ENCODE assay signal across 16 cellular contexts in the genomic region with DNA sequence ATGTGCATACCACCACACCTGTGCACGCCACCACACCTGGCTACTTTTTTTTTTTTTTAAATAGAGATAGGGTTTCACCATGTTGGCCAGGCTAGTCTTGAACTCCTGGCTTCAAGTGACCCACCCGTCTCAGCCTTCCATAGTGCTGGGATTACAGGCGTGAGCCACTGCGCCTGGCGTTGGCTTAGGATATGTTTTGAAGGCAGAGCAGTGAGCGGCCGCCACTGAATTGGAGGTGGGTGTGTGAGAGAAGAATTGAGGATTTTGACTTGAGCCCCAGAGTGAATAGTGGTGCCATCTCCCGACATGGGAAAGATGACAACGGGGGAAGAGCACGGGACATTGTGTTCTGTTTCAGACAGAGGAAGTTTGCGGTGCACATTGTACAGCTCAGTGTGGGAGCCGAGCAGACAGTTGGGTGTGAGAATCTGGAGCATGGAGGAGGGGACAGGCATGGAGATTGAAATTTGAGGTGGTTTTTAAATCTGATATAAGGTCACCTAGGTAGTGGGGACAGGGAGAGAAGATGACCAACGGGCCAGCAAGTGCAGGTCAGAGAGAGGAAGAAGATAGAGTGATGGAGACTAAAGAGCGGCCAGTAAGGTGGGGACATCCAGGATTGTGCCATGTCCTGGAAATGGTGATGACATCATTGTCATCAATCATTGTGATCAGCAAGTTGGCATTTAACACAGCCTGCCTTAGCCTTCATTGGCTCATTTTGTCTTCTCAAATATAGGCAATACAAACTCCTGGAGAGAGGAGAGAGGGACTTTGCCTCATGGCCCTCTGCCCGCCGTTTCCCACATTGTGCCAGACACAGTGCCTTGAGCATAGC. TPM values are rescaled to one million over a fixed set of nuclear protein-coding genes. Genes with fewer than 3 reads are reported as not detected.
DNase-seq lines count a peak whose midpoint lies in the region; ATAC-seq and TF ChIP-seq lines count a peak whose summit lies in the region.
"Had no signal": no experiment of that assay in that cellular context is flagged by ENCODE, and none has a peak within 500 bp of the region (broad histone marks: within the 10 kb centered on the region; RNA-seq: fewer than 3 reads in every experiment).

No MANE protein-coding gene starts in this region.

- no peaks in the 10 kb centered on the region for H3K27me3 ChIP-seq in upper lobe of right lung

- H3K4me1 ChIP-seq in upper lobe of right lung: peaks cover 3% of the 10 kb centered on the region

- no peak for ATAC-seq in upper lobe of right lung
- ATAC-seq in HG03442 (IDR thresholded peaks at IDR 0.05; ENCODE audit: unreplicated experiment): no peak
- ATAC-seq: A549 had no signal

- intact Hi-C loops in upper lobe of right lung (cut with DNase I): no loop called here

- H3K27ac ChIP-seq in upper lobe of right lung: no peak overlapping the region
- H3K27ac ChIP-seq: 22Rv1, A549, C4-2B had no signal

- H3K9me3 ChIP-seq in upper lobe of right lung: no peaks in the 10 kb centered on the region
- H3K9me3 ChIP-seq: A549, Caco-2 had no signal

- H3K36me3 ChIP-seq in upper lobe of right lung: no peaks in the 10 kb centered on the region

- DNase-seq in activated effector memory CD4-positive, alpha-beta T cell treated with anti-CD3 and anti-CD28 coated beads, Interleukin-2, amount 50 U/mL, for 16 hours: peak; percentile 34
- no peak for DNase-seq in activated effector memory CD4-positive, alpha-beta T cell treated with Interleukin-2 at 50 U/mL for 16 hours
- DNase-seq in islet precursor cell: peak; percentile 32
- peak; percentile 53 for DNase-seq in mesenteric fat pad (ENCODE audit: low spot score)
- DNase-seq in upper lobe of right lung: peak; percentile 49
- DNase-seq in stimulated activated CD4-positive, alpha-beta T cell treated with anti-CD3 and anti-CD28 coated beads, Interleukin-2, amount 100 ng/mL, for 24 hours: no peak
- DNase-seq in GM10266 (ENCODE audit: extremely low spot score): no peak
- DNase-seq: AML-193; Caco-2; CD4-positive, alpha-beta T cell; GOT3; H7 had no signal

- no peak overlapping the region for H3K4me3 ChIP-seq in upper lobe of right lung
- H3K4me3 ChIP-seq: A549 had no signal

- TF ChIP-seq CTCF in upper lobe of right lung (IDR thresholded peaks at IDR 0.05) (no peak), GM10266 (IDR thresholded peaks at IDR 0.05; ENCODE audit: control insufficient read depth, insufficient read depth, low read depth, missing control alignments) (no peak)

RNA-seq across cellular contexts. Expression of gene VWA2, which starts 35.8 kb away (rescaled TPM):
- 0.19 TPM for total RNA-seq in mesenteric fat pad
- total RNA-seq in upper lobe of right lung: 15.5 TPM
- total RNA-seq: CD4-positive, alpha-beta T cell had no signal

Comparison
In these comparisons a context has a peak if more than half of its experiments do, and no peak if none do; other contexts are left out.
1. DNase-seq: peak in activated effector memory CD4-positive, alpha-beta T cell treated with anti-CD3 and anti-CD28 coated beads, Interleukin-2, amount 50 U/mL, for 16 hours (single experiment), islet precursor cell (single experiment), mesenteric fat pad (single experiment) and upper lobe of right lung (single experiment); none in activated effector memory CD4-positive, alpha-beta T cell treated with Interleukin-2 at 50 U/mL for 16 hours (single experiment), stimulated activated CD4-positive, alpha-beta T cell treated with anti-CD3 and anti-CD28 coated beads, Interleukin-2, amount 100 ng/mL, for 24 hours (0 of 2) and GM10266 (single experiment).
2. RNA of gene VWA2, which starts 35.8 kb away (total RNA-seq): 15.5 TPM in upper lobe of right lung (single experiment); 0.19 TPM in mesenteric fat pad (single experiment); every median in the first group is over 10 times any median in the second.